ENCODE assay signal across 2 cellular contexts in genomic region chr2:58635801-58636375, GRCh38.
TF ChIP-seq lines count a peak whose summit lies in the region.

No MANE protein-coding gene starts in this region.

TF ChIP-seq in HCT116, 20 proteins besides CTCF, POLR2A, EP300 and RAD21 (continued from another document):
- TF ChIP-seq ATF3 (IDR thresholded peaks at IDR 0.05) (no peak), TCF7L2 (IDR thresholded peaks at IDR 0.05; ENCODE audit: borderline replicate concordance, extremely low read depth, insufficient read depth, insufficient read length) (no peak), SIN3A (IDR thresholded peaks at IDR 0.05; ENCODE audit: low read depth) (no peak), EZH2 (IDR thresholded peaks at IDR 0.05) (no peak)
TF ChIP-seq in HCT116: peak in this region for 0.

TF ChIP-seq in WTC11, 78 proteins besides CTCF, POLR2A, EP300 and RAD21 (continued from another document):
- TF ChIP-seq AFF4 (CRISPR knock-in tag; IDR thresholded peaks at IDR 0.05; ENCODE audit: borderline replicate concordance): no peak
- no peak for TF ChIP-seq ZNF219 (CRISPR knock-in tag; IDR thresholded peaks at IDR 0.05; ENCODE audit: borderline replicate concordance)
